Comparison of ENCODE assay signal across 13 cellular contexts in the genomic region with DNA sequence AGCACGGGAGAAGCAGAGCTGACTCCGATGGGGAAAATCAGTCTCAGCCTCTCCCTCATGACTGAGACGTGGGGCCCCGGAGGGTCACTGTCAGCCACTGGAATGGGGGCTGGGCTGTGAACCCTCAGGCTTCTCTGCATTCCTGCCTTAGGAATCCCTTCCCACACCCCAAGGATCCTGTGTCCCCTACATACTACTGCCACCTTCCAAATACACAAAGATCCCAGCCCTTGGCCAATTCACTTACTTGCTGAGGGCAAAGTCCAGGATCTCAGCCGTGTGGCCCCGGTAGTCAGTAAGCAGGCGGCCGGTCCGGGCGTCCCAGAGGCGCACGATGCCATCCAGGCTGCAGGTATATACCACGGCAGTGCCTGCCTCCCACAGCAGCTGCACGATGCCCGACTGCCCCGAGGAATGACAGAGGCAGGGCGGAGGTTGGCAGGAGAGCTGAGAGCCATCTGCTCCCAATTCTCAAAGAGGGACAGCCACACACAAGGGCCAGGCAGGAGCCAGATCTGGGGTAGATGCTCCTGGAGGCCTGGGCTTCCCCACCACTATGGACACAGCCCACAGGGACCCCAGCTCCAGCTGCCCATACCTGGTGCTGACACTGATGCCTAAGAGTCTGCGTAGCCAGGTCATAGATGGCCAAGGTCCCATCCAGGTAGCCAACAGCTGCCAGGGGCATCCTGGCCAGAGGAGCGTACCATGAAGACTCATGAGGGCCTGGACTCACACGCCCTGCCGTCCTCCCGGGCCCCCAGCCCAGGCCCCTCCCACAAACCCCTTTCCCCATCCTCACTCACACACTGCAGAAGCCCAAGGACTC. TPM values are rescaled to one million over a fixed set of nuclear protein-coding genes. Genes with fewer than 3 reads are reported as not detected.
DNase-seq lines count a peak whose midpoint lies in the region; ATAC-seq and TF ChIP-seq lines count a peak whose summit lies in the region.
"Had no signal": no experiment of that assay in that cellular context is flagged by ENCODE, and none has a peak within 500 bp of the region (broad histone marks: within the 10 kb centered on the region; RNA-seq: fewer than 3 reads in every experiment).

No MANE protein-coding gene starts in this region.

- H3K4me3 ChIP-seq in right lobe of liver, result no peak overlapping the region
- H3K4me3 ChIP-seq: SK-N-MC had no signal

- H3K27ac Mint-ChIP-seq in activated T-cell treated with anti-CD3 and anti-CD28 coated beads, Interleukin-2, amount 50 U/mL, for 24 hours, result peak overlapping the region; percentile 62
- no peak overlapping the region for H3K27ac Mint-ChIP-seq in activated T-cell treated with anti-CD3 and anti-CD28 coated beads, Interleukin-2, amount 50 U/mL, for 72 hours
- H3K27ac Mint-ChIP-seq in type B pancreatic cell, result peak overlapping the region; percentile 56

- intact Hi-C loops in right lobe of liver (cut with DNase I), result no loop called here

- ATAC-seq in activated T-cell treated with anti-CD3 and anti-CD28 coated beads, Interleukin-2, amount 50 U/mL, for 72 hours (replicated peaks in 1 of 2), result no peak
- ATAC-seq in right lobe of liver (peak; percentile 64 to 77 (median 72)), GM18858 (IDR thresholded peaks at IDR 0.05; ENCODE audit: unreplicated experiment) (no peak), GM21367 (IDR thresholded peaks at IDR 0.05; ENCODE audit: unreplicated experiment) (no peak)

- H3K36me3 Mint-ChIP-seq in activated T-cell treated with anti-CD3 and anti-CD28 coated beads, Interleukin-2, amount 50 U/mL, for 24 hours (ENCODE audit: low read depth), result peaks cover 66% of the 10 kb centered on the region
- peaks cover 0 to 13% of the 10 kb centered on the region in 2 donors for H3K36me3 Mint-ChIP-seq in activated T-cell treated with anti-CD3 and anti-CD28 coated beads, Interleukin-2, amount 50 U/mL, for 72 hours (ENCODE audit: insufficient read depth in 2 of 2)
- H3K36me3 Mint-ChIP-seq in type B pancreatic cell, result peaks cover 20% of the 10 kb centered on the region

- H3K4me1 ChIP-seq in right lobe of liver, result peaks cover 0 to 29% (median 12%) of the 10 kb centered on the region in 4 donors

- no peak overlapping the region for H3K4me3 Mint-ChIP-seq in activated T-cell treated with anti-CD3 and anti-CD28 coated beads, Interleukin-2, amount 50 U/mL, for 24 hours
- H3K4me3 Mint-ChIP-seq in activated T-cell treated with anti-CD3 and anti-CD28 coated beads, Interleukin-2, amount 50 U/mL, for 72 hours, result no peak overlapping the region
- H3K4me3 Mint-ChIP-seq in type B pancreatic cell, result no peak overlapping the region
- H3K4me3 Mint-ChIP-seq: activated naive CD8-positive, alpha-beta T cell treated with anti-CD3 and anti-CD28 coated beads for 36 hours; central memory CD8-positive, alpha-beta T cell had no signal

- H3K27me3 ChIP-seq in right lobe of liver, result no peaks in the 10 kb centered on the region
- H3K27me3 ChIP-seq: neutrophil had no signal

- H3K9me3 ChIP-seq in right lobe of liver, result no peaks in the 10 kb centered on the region
- H3K9me3 ChIP-seq: neutrophil had no signal

- H3K9me3 Mint-ChIP-seq in activated T-cell treated with anti-CD3 and anti-CD28 coated beads, Interleukin-2, amount 50 U/mL, for 24 hours, result no peaks in the 10 kb centered on the region
- H3K9me3 Mint-ChIP-seq in activated T-cell treated with anti-CD3 and anti-CD28 coated beads, Interleukin-2, amount 50 U/mL, for 72 hours, result no peaks in the 10 kb centered on the region
- H3K9me3 Mint-ChIP-seq in type B pancreatic cell, result no peaks in the 10 kb centered on the region
- H3K9me3 Mint-ChIP-seq: activated naive CD8-positive, alpha-beta T cell treated with anti-CD3 and anti-CD28 coated beads for 36 hours; central memory CD8-positive, alpha-beta T cell had no signal

- no peak for TF ChIP-seq CTCF in right lobe of liver (IDR thresholded peaks at IDR 0.05)
- TF ChIP-seq CTCF in type B pancreatic cell (conservative IDR thresholded peaks at IDR 0.05), result no peak

- 22% methylated on average over 8 of the region's 22 CpGs for WGBS in right lobe of liver (ENCODE audit: insufficient coverage, low coverage, low lambda C conversion rate, missing lambda C conversion rate)

- peaks cover 0 to 44% (median 8%) of the 10 kb centered on the region in 4 donors for H3K36me3 ChIP-seq in right lobe of liver

- no peak for TF ChIP-seq POLR2A in right lobe of liver (IDR thresholded peaks at IDR 0.05)

- H3K27ac ChIP-seq in right lobe of liver, result no peak overlapping the region
- H3K27ac ChIP-seq: neutrophil, SK-N-MC had no signal

- DNase-seq in activated T-cell treated with anti-CD3 and anti-CD28 coated beads, Interleukin-2, amount 50 U/mL, for 24 hours, result no peak
- no peak for DNase-seq in activated T-cell treated with anti-CD3 and anti-CD28 coated beads, Interleukin-2, amount 50 U/mL, for 72 hours
- DNase-seq in right lobe of liver, result peak in 1 of 3 donors; percentile 76
- no peak for DNase-seq in type B pancreatic cell (ENCODE audit: extremely low spot score, unreplicated experiment)
- DNase-seq: activated naive CD8-positive, alpha-beta T cell treated with anti-CD3 and anti-CD28 coated beads for 36 hours; erythroblast; NCI-H2171; stimulated activated CD4-positive, alpha-beta T cell treated with anti-CD3 and anti-CD28 coated beads, Interleukin-12 subunit alpha, Interleukin-12 subunit beta, amount 100 ng/mL, for 4 hours had no signal

- H3K27me3 Mint-ChIP-seq in activated T-cell treated with anti-CD3 and anti-CD28 coated beads, Interleukin-2, amount 50 U/mL, for 24 hours, result no peaks in the 10 kb centered on the region
- H3K27me3 Mint-ChIP-seq in activated T-cell treated with anti-CD3 and anti-CD28 coated beads, Interleukin-2, amount 50 U/mL, for 72 hours (ENCODE audit: low read depth), result no peaks in the 10 kb centered on the region
- no peaks in the 10 kb centered on the region for H3K27me3 Mint-ChIP-seq in type B pancreatic cell
- H3K27me3 Mint-ChIP-seq: activated naive CD8-positive, alpha-beta T cell treated with anti-CD3 and anti-CD28 coated beads for 36 hours; central memory CD8-positive, alpha-beta T cell had no signal

- peaks cover 37% of the 10 kb centered on the region for H3K4me1 Mint-ChIP-seq in activated T-cell treated with anti-CD3 and anti-CD28 coated beads, Interleukin-2, amount 50 U/mL, for 24 hours (ENCODE audit: low read depth)
- peaks cover 26% of the 10 kb centered on the region for H3K4me1 Mint-ChIP-seq in activated T-cell treated with anti-CD3 and anti-CD28 coated beads, Interleukin-2, amount 50 U/mL, for 72 hours (ENCODE audit: low read depth)
- H3K4me1 Mint-ChIP-seq in type B pancreatic cell (ENCODE audit: unreplicated experiment), result peaks cover 30% of the 10 kb centered on the region

RNA-seq across cellular contexts. Expression of gene GPBAR1, which starts 4.2 kb away (rescaled TPM):
- 1 to 10 TPM in 1 of 2 donors, under 1 TPM in 1; 0.76 to 1.4 TPM for total RNA-seq in activated T-cell treated with anti-CD3 and anti-CD28 coated beads, Interleukin-2, amount 50 U/mL, for 72 hours
- total RNA-seq in right lobe of liver (1 to 10 TPM in 2 of 6 experiments, under 1 TPM in 4; 0.56 to 3.2 (median 0.94) TPM), type B pancreatic cell (ENCODE audit: low replicate concordance) (2.1 and 5.7 TPM in 2 replicates)

RNA-seq across cellular contexts. Expression of gene AAMP, which starts 5.0 kb away (rescaled TPM):
- total RNA-seq in activated T-cell treated with anti-CD3 and anti-CD28 coated beads, Interleukin-2, amount 50 U/mL, for 72 hours, result 10 to 100 TPM; 51.7 to 63.0 TPM
- total RNA-seq in right lobe of liver (10 to 100 TPM; 40.0 to 99.5 (median 45.2) TPM), type B pancreatic cell (ENCODE audit: low replicate concordance) (82.2 and 97.8 TPM in 2 replicates)

RNA-seq across cellular contexts. Expression of gene PNKD, which starts 5.3 kb away (rescaled TPM):
- 10 to 100 TPM; 14.7 to 17.7 TPM for total RNA-seq in activated T-cell treated with anti-CD3 and anti-CD28 coated beads, Interleukin-2, amount 50 U/mL, for 72 hours
- 100 to 1,000 TPM in 4 of 6 experiments, 10 to 100 TPM in 2; 78.5 to 137 (median 115) TPM for total RNA-seq in right lobe of liver
- 58.4 and 66.4 TPM in 2 replicates for total RNA-seq in type B pancreatic cell (ENCODE audit: low replicate concordance)

RNA-seq across cellular contexts. Expression of gene TMBIM1, which starts 27.3 kb away (rescaled TPM):
- 10 to 100 TPM; 64.5 to 75.1 TPM for total RNA-seq in activated T-cell treated with anti-CD3 and anti-CD28 coated beads, Interleukin-2, amount 50 U/mL, for 72 hours
- 100 to 1,000 TPM; 101 to 160 (median 126) TPM for total RNA-seq in right lobe of liver
- 94.5 and 303 TPM in 2 replicates for total RNA-seq in type B pancreatic cell (ENCODE audit: low replicate concordance)

RNA-seq across cellular contexts. Expression of gene ARPC2, which starts 48.0 kb away (rescaled TPM):
- total RNA-seq in activated T-cell treated with anti-CD3 and anti-CD28 coated beads, Interleukin-2, amount 50 U/mL, for 72 hours, result 100 to 1,000 TPM; 517 to 533 TPM
- total RNA-seq in right lobe of liver (100 to 1,000 TPM in 1 of 6 experiments, 10 to 100 TPM in 5; 54.9 to 110 (median 78.1) TPM), type B pancreatic cell (ENCODE audit: low replicate concordance) (211 and 384 TPM in 2 replicates)

Comparison
In these comparisons a context has a peak if more than half of its experiments do, and no peak if none do; other contexts are left out.
1. ATAC-seq: peak in right lobe of liver (4 of 4); none in activated T-cell treated with anti-CD3 and anti-CD28 coated beads, Interleukin-2, amount 50 U/mL, for 72 hours (0 of 2), GM18858 (single experiment) and GM21367 (single experiment).